ENCODE assay signal across 8 cellular contexts in genomic region chr20:22402990-22403859, GRCh38.
DNase-seq lines count a peak whose midpoint lies in the region; ATAC-seq and TF ChIP-seq lines count a peak whose summit lies in the region.

No MANE protein-coding gene starts in this region.

- no peak for TF ChIP-seq CTCF in upper lobe of right lung (IDR thresholded peaks at IDR 0.05)

- intact Hi-C loops in upper lobe of right lung (cut with DNase I): no loop called here

- H3K4me3 ChIP-seq in upper lobe of right lung: peak overlapping the region; percentile 33

- peak overlapping the region; percentile 1 to 65 for H3K4me3 Mint-ChIP-seq in activated T-cell treated with anti-CD3 and anti-CD28 coated beads, Interleukin-2, amount 50 U/mL, for 72 hours
- H3K4me3 Mint-ChIP-seq in activated naive CD8-positive, alpha-beta T cell treated with anti-CD3 and anti-CD28 coated beads, Interleukin-2, amount 50 U/mL, for 24 hours: peak overlapping the region; percentile 65
- H3K4me3 Mint-ChIP-seq in memory B cell: peak overlapping the region; percentile 50

- no peaks in the 10 kb centered on the region for H3K36me3 ChIP-seq in upper lobe of right lung

- no peak for TF ChIP-seq POLR2A in erythroblast (IDR thresholded peaks at IDR 0.05; ENCODE audit: low read length)

- no peaks in the 10 kb centered on the region for H3K27me3 ChIP-seq in upper lobe of right lung

- DNase-seq in activated T-cell treated with anti-CD3 and anti-CD28 coated beads, Interleukin-2, amount 50 U/mL, for 72 hours: no peak
- DNase-seq in activated T-cell treated with anti-CD3 and anti-CD28 coated beads, Interleukin-2, amount 50 U/mL, for 48 hours: no peak
- DNase-seq in activated naive CD8-positive, alpha-beta T cell treated with anti-CD3 and anti-CD28 coated beads, Interleukin-2, amount 50 U/mL, for 24 hours: no peak
- no peak for DNase-seq in memory B cell (ENCODE audit: low spot score in 2 of 2)
- DNase-seq in upper lobe of right lung: no peak
- no peak for DNase-seq in erythroblast (lab: John Stamatoyannopoulos, UW)
- DNase-seq in occipital lobe (lab: John Stamatoyannopoulos, UW): no peak
- DNase-seq in activated CD4-positive, alpha-beta T cell treated with anti-CD3 and anti-CD28 coated beads, Interleukin-2, amount 50 U/mL, for 1 hour: no peak

- peaks cover 14% of the 10 kb centered on the region for H3K27me3 Mint-ChIP-seq in activated T-cell treated with anti-CD3 and anti-CD28 coated beads, Interleukin-2, amount 50 U/mL, for 72 hours (ENCODE audit: low read depth)
- peaks cover 3% of the 10 kb centered on the region for H3K27me3 Mint-ChIP-seq in activated naive CD8-positive, alpha-beta T cell treated with anti-CD3 and anti-CD28 coated beads, Interleukin-2, amount 50 U/mL, for 24 hours
- peaks cover 2% of the 10 kb centered on the region for H3K27me3 Mint-ChIP-seq in memory B cell

- peaks cover 9% of the 10 kb centered on the region for H3K4me1 ChIP-seq in upper lobe of right lung

- peak overlapping the region; percentile 71 for H3K27ac ChIP-seq in upper lobe of right lung

- no peak overlapping the region for H3K27ac Mint-ChIP-seq in activated T-cell treated with anti-CD3 and anti-CD28 coated beads, Interleukin-2, amount 50 U/mL, for 72 hours
- no peak overlapping the region for H3K27ac Mint-ChIP-seq in activated naive CD8-positive, alpha-beta T cell treated with anti-CD3 and anti-CD28 coated beads, Interleukin-2, amount 50 U/mL, for 24 hours
- no peak overlapping the region for H3K27ac Mint-ChIP-seq in memory B cell

- H3K9me3 Mint-ChIP-seq in activated T-cell treated with anti-CD3 and anti-CD28 coated beads, Interleukin-2, amount 50 U/mL, for 72 hours: peaks cover 0 to 4% of the 10 kb centered on the region in 2 donors
- H3K9me3 Mint-ChIP-seq in activated naive CD8-positive, alpha-beta T cell treated with anti-CD3 and anti-CD28 coated beads, Interleukin-2, amount 50 U/mL, for 24 hours: peaks cover under 1% of the 10 kb centered on the region
- peaks cover 2% of the 10 kb centered on the region for H3K9me3 Mint-ChIP-seq in memory B cell

- no peaks in the 10 kb centered on the region for H3K9me3 ChIP-seq in upper lobe of right lung

- peaks cover 0 to 1% of the 10 kb centered on the region in 2 donors for H3K36me3 Mint-ChIP-seq in activated T-cell treated with anti-CD3 and anti-CD28 coated beads, Interleukin-2, amount 50 U/mL, for 72 hours (ENCODE audit: insufficient read depth in 2 of 2)
- no peaks in the 10 kb centered on the region for H3K36me3 Mint-ChIP-seq in activated naive CD8-positive, alpha-beta T cell treated with anti-CD3 and anti-CD28 coated beads, Interleukin-2, amount 50 U/mL, for 24 hours (ENCODE audit: low read depth)
- H3K36me3 Mint-ChIP-seq in memory B cell: no peaks in the 10 kb centered on the region

- no peak for ATAC-seq in activated T-cell treated with anti-CD3 and anti-CD28 coated beads, Interleukin-2, amount 50 U/mL, for 72 hours (replicated peaks in 1 of 2)
- no peak for ATAC-seq in activated naive CD8-positive, alpha-beta T cell treated with anti-CD3 and anti-CD28 coated beads, Interleukin-2, amount 50 U/mL, for 24 hours
- no peak for ATAC-seq in memory B cell (ENCODE audit: low read depth)
- ATAC-seq in upper lobe of right lung: peak; percentile 72

- H3K4me1 Mint-ChIP-seq in activated T-cell treated with anti-CD3 and anti-CD28 coated beads, Interleukin-2, amount 50 U/mL, for 72 hours (ENCODE audit: low read depth): peaks cover 21% of the 10 kb centered on the region
- peaks cover 5% of the 10 kb centered on the region for H3K4me1 Mint-ChIP-seq in activated naive CD8-positive, alpha-beta T cell treated with anti-CD3 and anti-CD28 coated beads, Interleukin-2, amount 50 U/mL, for 24 hours
- H3K4me1 Mint-ChIP-seq in memory B cell: peaks cover 2% of the 10 kb centered on the region
